Comparison of ENCODE assay signal across 1 cellular context in genomic region chr17:76672892-76673291, GRCh38.
TF ChIP-seq lines count a peak whose summit lies in the region.

No MANE protein-coding gene starts in this region.

TF ChIP-seq in HepG2, 621 proteins besides CTCF, POLR2A, EP300 and RAD21 (continues in another document):
- TF ChIP-seq ELF1 (CRISPR knock-in tag; IDR thresholded peaks at IDR 0.05) (no peak), HNF1B (CRISPR knock-in tag; IDR thresholded peaks at IDR 0.05) (no peak), CSRNP1 (CRISPR knock-in tag; IDR thresholded peaks at IDR 0.05) (no peak), BHLHE40 (IDR thresholded peaks at IDR 0.05; ENCODE audit: low read length) (no peak), CENPT (CRISPR knock-in tag; IDR thresholded peaks at IDR 0.05; ENCODE audit: low read depth) (no peak), ZNF605 (CRISPR knock-in tag; IDR thresholded peaks at IDR 0.05) (no peak), ZNF737 (CRISPR knock-in tag; IDR thresholded peaks at IDR 0.05; ENCODE audit: borderline replicate concordance) (0 out of 2 replicates have a peak, but pooled peaks have one; percentile 34), ZNF224 (CRISPR knock-in tag; IDR thresholded peaks at IDR 0.05) (0 out of 2 replicates have a peak, but pooled peaks have one; percentile 16), ZNF512B (CRISPR knock-in tag; IDR thresholded peaks at IDR 0.05; ENCODE audit: borderline replicate concordance) (no peak), ZNF703 (CRISPR knock-in tag; IDR thresholded peaks at IDR 0.05; ENCODE audit: borderline replicate concordance) (0 out of 2 replicates have a peak, but pooled peaks have one; percentile 35), HOXA9 (CRISPR knock-in tag; IDR thresholded peaks at IDR 0.05; ENCODE audit: borderline replicate concordance) (no peak), AHR (CRISPR knock-in tag; IDR thresholded peaks at IDR 0.05) (no peak), PHF20 (CRISPR knock-in tag; IDR thresholded peaks at IDR 0.05) (0 out of 2 replicates have a peak, but pooled peaks have one; percentile 24), KMT2B (CRISPR knock-in tag; IDR thresholded peaks at IDR 0.05) (no peak), LCORL (IDR thresholded peaks at IDR 0.05) (no peak), LCORL (CRISPR knock-in tag; IDR thresholded peaks at IDR 0.05) (no peak), ZNF253 (CRISPR knock-in tag; IDR thresholded peaks at IDR 0.05; ENCODE audit: borderline replicate concordance) (0 out of 2 replicates have a peak, but pooled peaks have one; percentile 26), MTF2 (CRISPR knock-in tag; IDR thresholded peaks at IDR 0.05; ENCODE audit: borderline replicate concordance) (no peak), E2F1 (CRISPR knock-in tag; IDR thresholded peaks at IDR 0.05) (no peak), ZFYVE20 (CRISPR knock-in tag; IDR thresholded peaks at IDR 0.05; ENCODE audit: borderline replicate concordance, low read depth) (no peak), ZNF570 (CRISPR knock-in tag; IDR thresholded peaks at IDR 0.05; ENCODE audit: borderline replicate concordance) (no peak), NFYC (CRISPR knock-in tag; IDR thresholded peaks at IDR 0.05) (no peak), BATF2 (CRISPR knock-in tag; IDR thresholded peaks at IDR 0.05) (no peak), HBP1 (CRISPR knock-in tag; IDR thresholded peaks at IDR 0.05; ENCODE audit: low read depth) (peak; percentile 49; the same call in 1 of the 2 replicates), TCF7L2 (IDR thresholded peaks at IDR 0.05; ENCODE audit: low read depth, low read length) (no peak), FOXM1 (CRISPR knock-in tag; IDR thresholded peaks at IDR 0.05) (no peak), DMTF1 (CRISPR knock-in tag; IDR thresholded peaks at IDR 0.05) (no peak), ZBTB8A (CRISPR knock-in tag; IDR thresholded peaks at IDR 0.05; ENCODE audit: borderline replicate concordance, low read depth) (no peak), ZNF549 (CRISPR knock-in tag; IDR thresholded peaks at IDR 0.05) (no peak), CHD2 (IDR thresholded peaks at IDR 0.05; ENCODE audit: low read depth, low read length) (no peak), SMARCC2 (IDR thresholded peaks at IDR 0.05) (no peak), TEAD3 (CRISPR knock-in tag; optimal IDR thresholded peaks at IDR 0.05; ENCODE audit: borderline replicate concordance) (no peak), NRL (CRISPR knock-in tag; IDR thresholded peaks at IDR 0.05; ENCODE audit: borderline replicate concordance) (0 out of 2 replicates have a peak, but pooled peaks have one; percentile 29), ZNF891 (CRISPR knock-in tag; IDR thresholded peaks at IDR 0.05) (0 out of 2 replicates have a peak, but pooled peaks have one; percentile 27), TFAP4 (IDR thresholded peaks at IDR 0.05; ENCODE audit: borderline replicate concordance, low read depth) (no peak), ZNF260 (CRISPR knock-in tag; IDR thresholded peaks at IDR 0.05; ENCODE audit: borderline replicate concordance, low read depth) (no peak), MEIS1 (CRISPR knock-in tag; IDR thresholded peaks at IDR 0.05; ENCODE audit: borderline replicate concordance) (no peak), ZNF550 (CRISPR knock-in tag; IDR thresholded peaks at IDR 0.05; ENCODE audit: borderline replicate concordance) (no peak), RERE (CRISPR knock-in tag; IDR thresholded peaks at IDR 0.05; ENCODE audit: low read depth) (no peak), ZBTB33 (CRISPR knock-in tag; IDR thresholded peaks at IDR 0.05) (no peak)
